In the genomic region with DNA sequence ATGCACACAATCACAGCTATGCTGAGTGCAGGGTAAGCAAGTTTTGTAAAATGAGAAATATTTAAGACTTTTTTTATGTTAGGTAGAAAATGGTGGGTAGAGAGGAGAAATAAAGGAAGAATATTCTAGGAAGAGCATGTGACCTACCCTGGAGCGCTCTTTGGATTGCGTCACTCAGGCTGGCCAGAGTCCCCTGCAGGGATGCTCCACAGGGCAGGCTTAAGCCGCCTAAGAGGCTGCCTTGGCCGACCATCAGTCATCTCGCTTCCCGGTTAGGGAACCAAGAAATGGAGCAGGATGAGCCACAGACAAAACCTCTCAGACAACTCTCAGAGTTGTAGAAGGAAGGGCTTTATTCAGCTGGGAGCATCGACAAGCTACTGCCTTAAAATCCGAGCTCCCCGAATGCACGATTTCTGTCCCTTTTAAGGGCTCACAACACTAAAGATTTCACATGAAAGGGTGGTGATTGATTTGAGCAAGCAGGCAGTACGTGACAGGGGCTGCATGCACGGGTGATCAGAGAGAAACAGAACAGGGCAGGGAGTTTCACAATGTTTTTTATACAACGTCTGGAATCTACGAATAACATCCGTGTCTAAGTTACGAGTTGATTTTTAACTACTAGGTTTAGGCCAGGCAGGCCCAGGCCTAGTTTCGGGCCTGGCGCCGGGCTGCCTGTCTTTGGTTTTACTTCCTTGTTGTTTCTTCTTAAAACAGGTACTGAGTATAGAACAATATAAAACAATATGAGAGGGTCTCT, we compare ENCODE assay signal across 21 cellular contexts.
DNase-seq lines count a peak whose midpoint lies in the region; ATAC-seq and TF ChIP-seq lines count a peak whose summit lies in the region.
"Had no signal": no experiment of that assay in that cellular context is flagged by ENCODE, and none has a peak within 500 bp of the region (broad histone marks: within the 10 kb centered on the region; RNA-seq: fewer than 3 reads in every experiment).

No MANE protein-coding gene starts in this region.

- TF ChIP-seq CTCF in OCI-LY3 (IDR thresholded peaks at IDR 0.05; ENCODE audit: low read depth, low read length), result no peak
- no peak for TF ChIP-seq CTCF in neural crest cell (conservative IDR thresholded peaks at IDR 0.05)

- peak overlapping the region; percentile 92 for H3K27ac ChIP-seq in OCI-LY3 (ENCODE audit: low read length)
- H3K27ac ChIP-seq: SJCRH30 had no signal

- no peaks in the 10 kb centered on the region for H3K27me3 ChIP-seq in OCI-LY3 (ENCODE audit: low read depth, low read length)
- H3K27me3 ChIP-seq: SJCRH30 had no signal

- peaks cover 16% of the 10 kb centered on the region for H3K79me2 ChIP-seq in OCI-LY3 (ENCODE audit: low read length)

- no peak overlapping the region for H3K4me3 Mint-ChIP-seq in neural crest cell
- H3K4me3 Mint-ChIP-seq: CD4-positive, alpha-beta memory T cell had no signal

- peak overlapping the region; percentile 75 for H3K4me3 ChIP-seq in OCI-LY3 (ENCODE audit: low read length)
- H3K4me3 ChIP-seq: SJCRH30 had no signal

- H3K4me2 ChIP-seq in OCI-LY3 (ENCODE audit: low read length), result peak overlapping the region; percentile 81

- peaks cover 33% of the 10 kb centered on the region for H3K36me3 ChIP-seq in OCI-LY3 (replicated peaks; ENCODE audit: low read depth, low read length)
- H3K36me3 ChIP-seq: SJCRH30 had no signal

- H3K27ac Mint-ChIP-seq in neural crest cell (ENCODE audit: unreplicated experiment), result peak overlapping the region; percentile 76
- H3K27ac Mint-ChIP-seq: CD4-positive, alpha-beta memory T cell had no signal

- H3K9me3 ChIP-seq in OCI-LY3 (ENCODE audit: insufficient read depth, low read length), result peaks cover 9% of the 10 kb centered on the region; the same call in 1 of the 2 replicates
- H3K9me3 ChIP-seq: SJCRH30 had no signal

- H3K4me1 ChIP-seq in OCI-LY3 (ENCODE audit: low read length), result peaks cover 33% of the 10 kb centered on the region
- H3K4me1 ChIP-seq: SJCRH30 had no signal

- H3K9ac ChIP-seq in OCI-LY3 (ENCODE audit: low read length), result peak overlapping the region; percentile 81

- no peaks in the 10 kb centered on the region for H3K36me3 Mint-ChIP-seq in neural crest cell (ENCODE audit: low read depth)
- H3K36me3 Mint-ChIP-seq: CD4-positive, alpha-beta memory T cell had no signal

- H4K20me1 ChIP-seq in OCI-LY3 (ENCODE audit: insufficient read depth, low read length), result no peaks in the 10 kb centered on the region

- in situ Hi-C loops in Caki2 (cut with HindIII; ENCODE audit: low pct_unique_long_range_greater_than_20kb, low sequenced_read_pairs), result no loop called here

- peak overlapping the region; percentile 86 for H2AFZ ChIP-seq in OCI-LY3 (ENCODE audit: low read depth, low read length)

- DNase-seq in Caki2 (ENCODE audit: low read depth) (peak; percentile 70), islet precursor cell (peak; percentile 54), neural crest cell (ENCODE audit: low read depth, low spot score) (no peak), NCI-H2107 (lab: John Stamatoyannopoulos, UW) (no peak), T-helper 2 cell (no peak), NCI-H2227 (lab: John Stamatoyannopoulos, UW; ENCODE audit: unreplicated experiment) (no peak)
- DNase-seq: CD4-positive, alpha-beta memory T cell; GF-D8; IMR-90; Karpas-422; MM.1S; NCI-H1092 treated with DMSO at 0.1 percent for 48 hours; NCI-H1694 treated with DMSO at 0.1 percent for 48 hours; NCI-H345; NCI-H69; NK-92 treated with Interleukin-12 subunit alpha and Interleukin-12 subunit beta, amount 100 ng/mL, for 24 hours; OCI-M1; RPMI8226; SJCRH30 had no signal

- H3K4me1 Mint-ChIP-seq in neural crest cell, result peaks cover 7% of the 10 kb centered on the region
- H3K4me1 Mint-ChIP-seq: CD4-positive, alpha-beta memory T cell had no signal

- H3K27me3 Mint-ChIP-seq in neural crest cell (ENCODE audit: low read depth), result no peaks in the 10 kb centered on the region
- H3K27me3 Mint-ChIP-seq: CD4-positive, alpha-beta memory T cell had no signal

- ATAC-seq in HG02938 (IDR thresholded peaks at IDR 0.05; ENCODE audit: unreplicated experiment), result no peak

- peaks cover 2% of the 10 kb centered on the region for H3K9me3 Mint-ChIP-seq in neural crest cell

Comparison
In these comparisons a context has a peak if more than half of its experiments do, and no peak if none do; other contexts are left out.
1. DNase-seq: peak in Caki2 (single experiment) and islet precursor cell (single experiment); none in neural crest cell (single experiment), NCI-H2107 (single experiment), T-helper 2 cell (0 of 5) and NCI-H2227 (single experiment).